Comparison of ENCODE assay signal across 8 cellular contexts in the genomic region with DNA sequence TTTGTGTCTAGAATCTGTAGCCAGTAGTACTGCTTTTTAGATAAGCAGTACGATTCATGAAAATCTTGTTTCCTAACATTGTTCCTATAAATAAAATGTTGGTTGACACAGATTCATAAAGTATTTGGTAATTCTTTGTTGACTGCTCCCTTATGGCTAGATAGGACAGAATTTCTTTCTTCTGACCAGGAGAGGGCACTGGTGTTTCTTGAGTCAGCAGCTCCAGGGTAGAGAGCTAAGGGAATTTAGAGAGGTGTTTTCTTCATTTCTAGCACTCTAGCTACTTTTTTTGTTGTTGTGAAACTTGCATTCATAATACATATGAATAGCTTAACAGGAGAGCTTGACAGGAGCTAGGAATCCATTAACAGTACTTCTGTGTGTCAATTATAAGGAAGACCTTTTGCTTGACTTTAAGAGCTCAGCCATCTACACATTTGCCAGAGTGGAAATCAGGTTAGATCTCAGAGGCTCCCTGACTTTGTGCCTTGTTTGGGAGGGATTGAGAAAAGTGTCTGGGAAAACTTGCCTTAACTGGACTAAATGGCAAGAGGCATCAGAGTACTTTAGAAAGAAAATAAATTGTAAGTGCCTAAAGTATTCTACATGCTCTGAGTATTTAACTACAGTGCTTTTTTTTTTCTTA.
DNase-seq lines count a peak whose midpoint lies in the region; ATAC-seq and TF ChIP-seq lines count a peak whose summit lies in the region.

No MANE protein-coding gene starts in this region.

- H3K9ac ChIP-seq in OCI-LY1 (ENCODE audit: low read length), result no peak overlapping the region

- H2AFZ ChIP-seq in OCI-LY1 (ENCODE audit: low read length), result no peak overlapping the region

- H4K20me1 ChIP-seq in OCI-LY1 (ENCODE audit: insufficient read depth, low read length), result no peaks in the 10 kb centered on the region

- H3K27ac ChIP-seq in OCI-LY1 (ENCODE audit: low read depth, low read length, poor library complexity, severe bottlenecking), result no peak overlapping the region

- H3K9me2 ChIP-seq in OCI-LY1 (ENCODE audit: low read depth, low read length), result no peaks in the 10 kb centered on the region

- H3K79me2 ChIP-seq in OCI-LY1 (ENCODE audit: insufficient read depth, low read length), result no peaks in the 10 kb centered on the region

- no peaks in the 10 kb centered on the region for H3K9me3 ChIP-seq in OCI-LY1 (ENCODE audit: low read length)

- peak; percentile 68 for ATAC-seq in GM21825 (IDR thresholded peaks at IDR 0.05; ENCODE audit: unreplicated experiment)
- no peak for ATAC-seq in HG03108 (IDR thresholded peaks at IDR 0.05; ENCODE audit: unreplicated experiment)
- no peak for ATAC-seq in GM21528 (IDR thresholded peaks at IDR 0.05; ENCODE audit: low FRiP score, unreplicated experiment)
- ATAC-seq in HG03457 (IDR thresholded peaks at IDR 0.05; ENCODE audit: unreplicated experiment), result no peak

- DNase-seq in ELR (ENCODE audit: low read depth) (peak; percentile 0), iPS-NIHi11 (ENCODE audit: low spot score) (peak; percentile 11)
- DNase-seq in activated CD8-positive, alpha-beta memory T cell treated with anti-CD3 and anti-CD28 coated beads, Interleukin-2, amount 50 U/mL, for 4 hours, result no peak

- TF ChIP-seq CTCF in OCI-LY1 (IDR thresholded peaks at IDR 0.05; ENCODE audit: low read length), result peak; percentile 46; the same call in 1 of the 2 replicates

- no peak overlapping the region for H3K4me3 ChIP-seq in OCI-LY1 (ENCODE audit: low read depth, low read length, poor library complexity, severe bottlenecking)

- H3K27me3 ChIP-seq in OCI-LY1 (ENCODE audit: insufficient read depth, low read length), result no peaks in the 10 kb centered on the region

- H3F3A ChIP-seq in OCI-LY1 (ENCODE audit: insufficient read depth, low read length), result no peaks in the 10 kb centered on the region

- H3K4me2 ChIP-seq in OCI-LY1 (ENCODE audit: low read length), result no peak overlapping the region

- H3K36me3 ChIP-seq in OCI-LY1 (ENCODE audit: insufficient read depth, low read length), result no peaks in the 10 kb centered on the region

- H3K4me1 ChIP-seq in OCI-LY1 (ENCODE audit: insufficient read depth, low read length, severe bottlenecking), result no peaks in the 10 kb centered on the region
